ENCODE assay signal across 12 cellular contexts in genomic region chr17:10699861-10700260, GRCh38. TPM values are rescaled to one million over a fixed set of nuclear protein-coding genes. Genes with fewer than 3 reads are reported as not detected.
A peak's percentile ranks its signal among the peaks of the same experiment; 100 is the strongest.
DNase-seq lines count a peak whose midpoint lies in the region; TF ChIP-seq lines count a peak whose summit lies in the region.
"Had no signal": no experiment of that assay in that cellular context is flagged by ENCODE, and none has a peak within 500 bp of the region (broad histone marks: within the 10 kb centered on the region; RNA-seq: fewer than 3 reads in every experiment).

No MANE protein-coding gene starts in this region.

- no peak overlapping the region for H3K4me2 ChIP-seq in SK-N-SH

- H3K27me3 ChIP-seq in thyroid gland (no peaks in the 10 kb centered on the region), SK-N-SH (ENCODE audit: insufficient read depth) (no peaks in the 10 kb centered on the region)

- TF ChIP-seq RAD21 in SK-N-SH (IDR thresholded peaks at IDR 0.05; ENCODE audit: low read length) = no peak

- no peaks in the 10 kb centered on the region for H3K9me2 ChIP-seq in SK-N-SH

- no peaks in the 10 kb centered on the region for H3K27me3 Mint-ChIP-seq in activated naive CD4-positive, alpha-beta T cell treated with anti-CD3 and anti-CD28 coated beads, Interleukin-2, amount 10 ng/mL, durations not matched to agents 7 days and 5 days
- no peaks in the 10 kb centered on the region for H3K27me3 Mint-ChIP-seq in T-helper 2 cell treated with Interferon-gamma antibody and Interleukin-4, amounts not matched to agents 5 μg/mL and 100 μg/mL, for 36 hours (ENCODE audit: low read depth)

- CTCF ChIA-PET in activated naive CD4-positive, alpha-beta T cell treated with anti-CD3 and anti-CD28 coated beads, Interleukin-2, amount 10 ng/mL, durations not matched to agents 7 days and 5 days (lab: Charles Lee) = interaction anchor here (1.2 kb wide), 1 partner anchor 37 kb away, joined by 4 read pairs; no protein-coding TSS in a partner anchor
- CTCF ChIA-PET in SK-N-SH (lab: Yijun Ruan, JAX) = no interaction called here

- H3F3A ChIP-seq in SK-N-SH (replicated peaks; ENCODE audit: insufficient read depth) = peaks cover 7% of the 10 kb centered on the region

- H3K36me3 ChIP-seq in thyroid gland (peaks cover 0 to 2% of the 10 kb centered on the region in 2 donors), SK-N-SH (replicated peaks in 1 of 2; ENCODE audit: control insufficient read depth in 1 of 2, insufficient read depth in 2 of 2, low read length in 1 of 2) (peaks cover 12% of the 10 kb centered on the region in 2 experiments)

- H3K4me1 ChIP-seq in thyroid gland (peaks cover 22 to 34% of the 10 kb centered on the region in 2 donors), SK-N-SH (ENCODE audit: control insufficient read depth in 1 of 2, insufficient read depth in 2 of 2, low read depth in 1 of 2, low read length in 1 of 2) (peaks cover 7 to 11% of the 10 kb centered on the region in 2 experiments; a peak in 3 of 4 replicates)

- no peak for TF ChIP-seq POLR2A in thyroid gland (IDR thresholded peaks at IDR 0.05)

- H2AFZ ChIP-seq in SK-N-SH (ENCODE audit: low read depth) = no peak overlapping the region

- H3K4me3 ChIP-seq in fibroblast of pulmonary artery (replicated peaks; ENCODE audit: low read depth, low read length) (no peak overlapping the region), thyroid gland (replicated peaks in 1 of 3) (no peak overlapping the region), SK-N-SH (ENCODE audit: low read depth in 2 of 2, low read length in 1 of 2) (no peak overlapping the region)

- POLR2A ChIA-PET in SK-N-SH (lab: Yijun Ruan, JAX) = no interaction called here

- no peaks in the 10 kb centered on the region for H4K20me1 ChIP-seq in SK-N-SH (ENCODE audit: insufficient read depth)

- H3K27ac ChIP-seq in thyroid gland (peak overlapping the region in 2 of 3 donors; percentile 26 to 35), SK-N-SH (ENCODE audit: low read depth in 2 of 2, low read length in 1 of 2) (no peak overlapping the region)
- H3K27ac ChIP-seq: psoas muscle had no signal

- H3K4me1 Mint-ChIP-seq in activated naive CD4-positive, alpha-beta T cell treated with anti-CD3 and anti-CD28 coated beads, Interleukin-2, amount 10 ng/mL, durations not matched to agents 7 days and 5 days = peaks cover 68% of the 10 kb centered on the region
- H3K4me1 Mint-ChIP-seq in T-helper 2 cell treated with Interferon-gamma antibody and Interleukin-4, amounts not matched to agents 5 μg/mL and 100 μg/mL, for 36 hours (ENCODE audit: low read depth) = peaks cover 41% of the 10 kb centered on the region

- peak overlapping the region; percentile 54 for H3K4me3 Mint-ChIP-seq in activated naive CD4-positive, alpha-beta T cell treated with anti-CD3 and anti-CD28 coated beads, Interleukin-2, amount 10 ng/mL, durations not matched to agents 7 days and 5 days
- peak overlapping the region; percentile 83 for H3K4me3 Mint-ChIP-seq in T-helper 2 cell treated with Interferon-gamma antibody and Interleukin-4, amounts not matched to agents 5 μg/mL and 100 μg/mL, for 36 hours

- TF ChIP-seq CTCF in fibroblast of pulmonary artery (IDR thresholded peaks at IDR 0.05; ENCODE audit: low read length, missing control alignments) (no peak), thyroid gland (IDR thresholded peaks at IDR 0.05) (no peak), SK-N-SH (IDR thresholded peaks at IDR 0.05) (no peak)

- no peak for TF ChIP-seq EP300 in SK-N-SH (IDR thresholded peaks at IDR 0.05; ENCODE audit: borderline replicate concordance in 1 of 2, low read depth in 1 of 2, low read length in 1 of 2)

- H3K27ac Mint-ChIP-seq in activated naive CD4-positive, alpha-beta T cell treated with anti-CD3 and anti-CD28 coated beads, Interleukin-2, amount 10 ng/mL, durations not matched to agents 7 days and 5 days = peak overlapping the region; percentile 97
- peak overlapping the region; percentile 93 for H3K27ac Mint-ChIP-seq in T-helper 2 cell treated with Interferon-gamma antibody and Interleukin-4, amounts not matched to agents 5 μg/mL and 100 μg/mL, for 36 hours

- H3K9ac ChIP-seq in SK-N-SH = no peak overlapping the region

- H3K9me3 ChIP-seq in thyroid gland (no peaks in the 10 kb centered on the region), SK-N-SH (no peaks in the 10 kb centered on the region)
- H3K9me3 ChIP-seq: psoas muscle had no signal

- no peaks in the 10 kb centered on the region for H3K9me3 Mint-ChIP-seq in activated naive CD4-positive, alpha-beta T cell treated with anti-CD3 and anti-CD28 coated beads, Interleukin-2, amount 10 ng/mL, durations not matched to agents 7 days and 5 days
- H3K9me3 Mint-ChIP-seq in T-helper 2 cell treated with Interferon-gamma antibody and Interleukin-4, amounts not matched to agents 5 μg/mL and 100 μg/mL, for 36 hours = no peaks in the 10 kb centered on the region

- 85 to 88% methylated on average over 1 of the region's 1 CpG for WGBS in thyroid gland, 2 donors
- WGBS in SK-N-SH (ENCODE audit: low lambda C conversion rate) = 95% methylated on average over 1 of the region's 1 CpG

- peak; percentile 44 for DNase-seq in activated naive CD4-positive, alpha-beta T cell treated with anti-CD3 and anti-CD28 coated beads, Interleukin-2, amount 10 ng/mL, durations not matched to agents 7 days and 5 days
- DNase-seq in activated naive CD4-positive, alpha-beta T cell (lab: John Stamatoyannopoulos, UW) = no peak
- DNase-seq in T-helper 2 cell treated with Interferon-gamma antibody and Interleukin-4, amounts not matched to agents 5 μg/mL and 100 μg/mL, for 36 hours (ENCODE audit: low spot score) = no peak
- DNase-seq in fibroblast of pulmonary artery (ENCODE audit: low read depth) = peak; percentile 52
- DNase-seq in thyroid gland = no peak
- no peak for DNase-seq in SK-N-SH
- DNase-seq in head of caudate nucleus = no peak
- DNase-seq in NCI-H69 (lab: John Stamatoyannopoulos, UW) = no peak
- DNase-seq: NCI-H1930; psoas muscle; stimulated activated CD4-positive, alpha-beta T cell treated with anti-CD3 and anti-CD28 coated beads, Interleukin-4, amount 100 ng/mL, for 1 hour; T1000 had no signal

- H3K36me3 Mint-ChIP-seq in activated naive CD4-positive, alpha-beta T cell treated with anti-CD3 and anti-CD28 coated beads, Interleukin-2, amount 10 ng/mL, durations not matched to agents 7 days and 5 days = peaks cover 34% of the 10 kb centered on the region
- peaks cover 30% of the 10 kb centered on the region for H3K36me3 Mint-ChIP-seq in T-helper 2 cell treated with Interferon-gamma antibody and Interleukin-4, amounts not matched to agents 5 μg/mL and 100 μg/mL, for 36 hours (ENCODE audit: low read depth)

- peaks cover 81% of the 10 kb centered on the region for H3K79me2 ChIP-seq in SK-N-SH (ENCODE audit: insufficient read depth)

- intact Hi-C loops in thyroid gland (cut with DNase I) (no loop called here), head of caudate nucleus (cut with DNase I) (no loop called here)

TF ChIP-seq in SK-N-SH, 30 proteins besides CTCF, POLR2A, EP300 and RAD21:
- TF ChIP-seq, protein P1, sequence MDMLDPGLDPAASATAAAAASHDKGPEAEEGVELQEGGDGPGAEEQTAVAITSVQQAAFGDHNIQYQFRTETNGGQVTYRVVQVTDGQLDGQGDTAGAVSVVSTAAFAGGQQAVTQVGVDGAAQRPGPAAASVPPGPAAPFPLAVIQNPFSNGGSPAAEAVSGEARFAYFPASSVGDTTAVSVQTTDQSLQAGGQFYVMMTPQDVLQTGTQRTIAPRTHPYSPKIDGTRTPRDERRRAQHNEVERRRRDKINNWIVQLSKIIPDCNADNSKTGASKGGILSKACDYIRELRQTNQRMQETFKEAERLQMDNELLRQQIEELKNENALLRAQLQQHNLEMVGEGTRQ (IDR thresholded peaks at IDR 0.05; ENCODE audit: borderline replicate concordance, low read depth, low read length) = no peak
- TF ChIP-seq TCF12 (IDR thresholded peaks at IDR 0.05) (no peak), EZH2phosphoT487 (IDR thresholded peaks at IDR 0.05; ENCODE audit: borderline replicate concordance, low read depth) (no peak), ZBTB33 (IDR thresholded peaks at IDR 0.05; ENCODE audit: borderline replicate concordance, low read depth) (no peak), RCOR1 (IDR thresholded peaks at IDR 0.05; ENCODE audit: low read length) (no peak), RFX5 (IDR thresholded peaks at IDR 0.05; ENCODE audit: low read length) (no peak), RXRA (IDR thresholded peaks at IDR 0.05; ENCODE audit: borderline replicate concordance, low read depth) (no peak), POLR2AphosphoS5 (IDR thresholded peaks at IDR 0.05; ENCODE audit: low read depth, low read length) (no peak)

RNA-seq across cellular contexts. Expression of gene ADPRM, which starts 2.5 kb away (rescaled TPM):
- 10 to 100 TPM; 16.3 to 21.4 (median 19.4) TPM for total RNA-seq in thyroid gland
- 7.6 and 10.8 TPM in 2 replicates for polyA plus RNA-seq in SK-N-SH (2012; rRNA removed)
- 11.5 and 15.3 TPM in 2 replicates for polyA plus RNA-seq in SK-N-SH (2012; cell fraction: cytosol; rRNA removed)
- polyA plus RNA-seq in SK-N-SH (2012; cell fraction: nucleus; rRNA removed) = 2.8 and 6.3 TPM in 2 replicates

RNA-seq across cellular contexts. Expression of gene SCO1, which starts 2.5 kb away (rescaled TPM):
- total RNA-seq in thyroid gland = 10 to 100 TPM; 31.2 to 36.0 (median 34.9) TPM
- polyA plus RNA-seq in SK-N-SH (2012; rRNA removed) = 28.6 and 32.7 TPM in 2 replicates
- 32.0 and 37.7 TPM in 2 replicates for polyA plus RNA-seq in SK-N-SH (2012; cell fraction: cytosol; rRNA removed)
- 30.1 and 30.7 TPM in 2 replicates for polyA plus RNA-seq in SK-N-SH (2012; cell fraction: nucleus; rRNA removed)

RNA-seq across cellular contexts. Expression of gene TMEM220, which starts 30.0 kb away (rescaled TPM):
- 10 to 100 TPM; 13.1 to 17.6 (median 15.5) TPM for total RNA-seq in thyroid gland
- polyA plus RNA-seq in SK-N-SH (2012; rRNA removed) = 2.7 and 3.1 TPM in 2 replicates
- 1.1 and 1.9 TPM in 2 replicates for polyA plus RNA-seq in SK-N-SH (2012; cell fraction: cytosol; rRNA removed)
- 0.88 and 3.4 TPM in 2 replicates for polyA plus RNA-seq in SK-N-SH (2012; cell fraction: nucleus; rRNA removed)

RNA-seq across cellular contexts. Expression of gene MYH3, which starts 42.8 kb away (rescaled TPM):
- 1 to 10 TPM; 3.3 to 5.4 (median 3.5) TPM for total RNA-seq in thyroid gland
- polyA plus RNA-seq in SK-N-SH (2012; rRNA removed) = 2.7 and 3.4 TPM in 2 replicates
- polyA plus RNA-seq in SK-N-SH (2012; cell fraction: cytosol; rRNA removed) = 1.3 and 1.4 TPM in 2 replicates
- polyA plus RNA-seq in SK-N-SH (2012; cell fraction: nucleus; rRNA removed) = 15.5 and 27.6 TPM in 2 replicates

Comparison
In these comparisons a context has a peak if more than half of its experiments do, and no peak if none do; other contexts are left out.
1. DNase-seq: peak in activated naive CD4-positive, alpha-beta T cell treated with anti-CD3 and anti-CD28 coated beads, Interleukin-2, amount 10 ng/mL, durations not matched to agents 7 days and 5 days (single experiment) and fibroblast of pulmonary artery (single experiment); none in activated naive CD4-positive, alpha-beta T cell (0 of 4), T-helper 2 cell treated with Interferon-gamma antibody and Interleukin-4, amounts not matched to agents 5 μg/mL and 100 μg/mL, for 36 hours (single experiment), thyroid gland (0 of 2), SK-N-SH (single experiment), head of caudate nucleus (0 of 42) and NCI-H69 (single experiment).
2. H3K27ac ChIP-seq: peak in thyroid gland (2 of 3); none in SK-N-SH (0 of 2).